ENCODE assay signal across 25 cellular contexts in the genomic region with DNA sequence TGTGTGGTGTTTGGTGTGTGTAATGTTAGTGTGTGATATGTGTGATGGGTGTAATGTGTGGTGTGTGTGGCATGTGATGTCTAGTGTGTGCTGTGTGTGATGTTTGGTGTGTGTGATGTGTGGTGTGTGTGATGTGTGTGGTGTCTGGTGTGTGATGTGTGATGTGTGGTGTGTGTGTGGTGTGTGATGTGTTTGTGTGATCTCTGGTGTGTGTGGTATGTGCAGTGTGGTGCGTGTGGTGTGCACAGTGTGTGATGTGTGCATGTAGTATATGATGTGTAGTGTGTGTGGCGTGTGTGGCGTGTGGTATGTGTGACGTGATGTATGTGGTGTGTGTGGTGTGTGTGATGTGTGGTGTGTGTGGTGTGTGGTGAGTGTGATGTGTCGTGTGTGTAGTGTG.
"Had no signal": no experiment of that assay in that cellular context is flagged by ENCODE, and none has a peak within 500 bp of the region (broad histone marks: within the 10 kb centered on the region; RNA-seq: fewer than 3 reads in every experiment).

No MANE protein-coding gene starts in this region.

- ATAC-seq: activated CD8-positive, alpha-beta memory T cell treated with anti-CD3 and anti-CD28 coated beads, Interleukin-2, amount 10 ng/mL, durations not matched to agents 7 days and 5 days; SK-N-SH treated with all-trans-retinoic acid at 6 μM for 48 hours had no signal

- H3K27me3 ChIP-seq: brain microvascular endothelial cell, Peyer's patch, SJSA1 had no signal

- H3K36me3 ChIP-seq: brain microvascular endothelial cell, Peyer's patch, SJSA1 had no signal

- H3K9me3 ChIP-seq: Peyer's patch, SJSA1 had no signal

- H3K4me3 ChIP-seq: Peyer's patch, SJSA1 had no signal

- H3K4me1 ChIP-seq: Peyer's patch, SJSA1 had no signal

- H3K27ac ChIP-seq: brain microvascular endothelial cell, Peyer's patch, RWPE1, SJSA1 had no signal

- DNase-seq: activated B cell treated with CpG ODN at 0.5 μM for 24 hours; activated CD4-positive, alpha-beta T cell treated with anti-CD3 and anti-CD28 coated beads for 1 hour; activated CD4-positive, alpha-beta T cell treated with anti-CD3 and anti-CD28 coated beads, Interleukin-2, amount 10 ng/mL, durations not matched to agents 24 days and 14 days; activated CD4-positive, alpha-beta T cell treated with anti-CD3 and anti-CD28 coated beads, Interleukin-2, amount 50 U/mL, for 48 hours; activated CD8-positive, alpha-beta memory T cell treated with anti-CD3 and anti-CD28 coated beads, Interleukin-2, amount 10 ng/mL, durations not matched to agents 7 days and 5 days; activated gamma-delta T cell treated with Interleukin-2 at 50 U/mL for 16 hours; activated naive CD4-positive, alpha-beta T cell treated with anti-CD3 and anti-CD28 coated beads, Interleukin-2, amount 10 ng/mL, durations not matched to agents 7 days and 5 days; activated naive CD8-positive, alpha-beta T cell treated with anti-CD3 and anti-CD28 coated beads for 36 hours; activated T-cell treated with anti-CD3 and anti-CD28 coated beads, Interleukin-2, amount 50 U/mL, for 48 hours; brain microvascular endothelial cell; cerebellar nuclear complex; Karpas-422; MM.1S; NCI-H1105; NCI-H1436 treated with DMSO at 0.1 percent for 48 hours; NCI-H187; NCI-H2081; NCI-H510A treated with DMSO at 0.1 percent for 48 hours; NCI-H69; Peyer's patch; SHP77; SW 1271 had no signal
